28 cellular contexts compared by ENCODE assay signal in genomic region chr5:170144286-170145023, GRCh38. TPM values are rescaled to one million over a fixed set of nuclear protein-coding genes. Genes with fewer than 3 reads are reported as not detected.
"Had no signal": no experiment of that assay in that cellular context is flagged by ENCODE, and none has a peak within 500 bp of the region (broad histone marks: within the 10 kb centered on the region; RNA-seq: fewer than 3 reads in every experiment).

No MANE protein-coding gene starts in this region.

- H3K9me3 ChIP-seq: SJCRH30, SK-N-SH had no signal

- H3K4me3 Mint-ChIP-seq: activated CD4-positive, alpha-beta memory T cell treated with anti-CD3 and anti-CD28 coated beads for 36 hours; activated CD4-positive, alpha-beta T cell treated with anti-CD3 and anti-CD28 coated beads, Interleukin-2, amount 10 ng/mL, durations not matched to agents 7 days and 5 days; activated naive CD8-positive, alpha-beta T cell treated with anti-CD3 and anti-CD28 coated beads, Interleukin-2, amount 50 U/mL, for 24 hours; activated T-cell treated with anti-CD3 and anti-CD28 coated beads, Interleukin-2, amount 50 U/mL, for 24 hours; activated T-helper 1 cell treated with anti-CD3 and anti-CD28 coated beads, Interleukin-12 subunit alpha, Interleukin-12 subunit beta, Interleukin-2, Interleukin-4 antibody, amounts not matched to agents 30 ng/mL and 10 ng/mL and 1 ng/mL, durations not matched to agents 14 hours and 24 hours and 36 hours; brain had no signal

- H3K9me3 Mint-ChIP-seq: activated CD4-positive, alpha-beta memory T cell treated with anti-CD3 and anti-CD28 coated beads for 36 hours; activated CD4-positive, alpha-beta T cell treated with anti-CD3 and anti-CD28 coated beads, Interleukin-2, amount 10 ng/mL, durations not matched to agents 7 days and 5 days; activated naive CD4-positive, alpha-beta T cell treated with anti-CD3 and anti-CD28 coated beads, Interleukin-2, amount 50 U/mL, for 72 hours; activated naive CD8-positive, alpha-beta T cell treated with anti-CD3 and anti-CD28 coated beads, Interleukin-2, amount 50 U/mL, for 24 hours; activated T-cell treated with anti-CD3 and anti-CD28 coated beads, Interleukin-2, amount 50 U/mL, for 24 hours; activated T-helper 1 cell treated with anti-CD3 and anti-CD28 coated beads, Interleukin-12 subunit alpha, Interleukin-12 subunit beta, Interleukin-2, Interleukin-4 antibody, amounts not matched to agents 30 ng/mL and 10 ng/mL and 1 ng/mL, durations not matched to agents 14 hours and 24 hours and 36 hours had no signal

- H3K4me1 Mint-ChIP-seq: activated CD4-positive, alpha-beta T cell treated with anti-CD3 and anti-CD28 coated beads, Interleukin-2, amount 10 ng/mL, durations not matched to agents 7 days and 5 days; activated naive CD8-positive, alpha-beta T cell treated with anti-CD3 and anti-CD28 coated beads, Interleukin-2, amount 50 U/mL, for 24 hours had no signal

- DNase-seq: activated CD4-positive, alpha-beta memory T cell treated with anti-CD3 and anti-CD28 coated beads for 36 hours; activated CD4-positive, alpha-beta T cell treated with anti-CD3 and anti-CD28 coated beads, Interleukin-2, amount 10 ng/mL, durations not matched to agents 7 days and 5 days; activated CD4-positive, CD25-positive, alpha-beta regulatory T cell; activated effector memory CD4-positive, alpha-beta T cell treated with Interleukin-2 at 50 U/mL for 16 hours; activated naive CD4-positive, alpha-beta T cell treated with Interleukin-2 at 50 U/mL for 16 hours; activated naive CD8-positive, alpha-beta T cell treated with anti-CD3 and anti-CD28 coated beads, Interleukin-2, amount 50 U/mL, for 24 hours; activated T-cell treated with anti-CD3 and anti-CD28 coated beads, Interleukin-2, amount 50 U/mL, for 24 hours; amniotic stem cell; NCI-H1105 treated with DMSO at 0.1 percent for 48 hours; NCI-H1436 treated with DMSO at 0.1 percent for 48 hours; NCI-H187; NCI-H2081 treated with DMSO at 0.1 percent for 48 hours; NCI-H446; NCI-H524 treated with DMSO at 0.1 percent for 48 hours; RPMI8226; SJCRH30; SK-N-SH; T-helper 1 cell had no signal

- H3K27me3 Mint-ChIP-seq: activated T-cell treated with anti-CD3 and anti-CD28 coated beads, Interleukin-2, amount 50 U/mL, for 24 hours had no signal

- H3K36me3 ChIP-seq: cardiac muscle cell, SJCRH30 had no signal

- H3K36me3 Mint-ChIP-seq: activated CD4-positive, alpha-beta memory T cell treated with anti-CD3 and anti-CD28 coated beads for 36 hours; activated naive CD4-positive, alpha-beta T cell treated with anti-CD3 and anti-CD28 coated beads, Interleukin-2, amount 50 U/mL, for 72 hours; brain had no signal

- H3K27ac Mint-ChIP-seq: activated CD4-positive, alpha-beta memory T cell treated with anti-CD3 and anti-CD28 coated beads for 36 hours; activated CD4-positive, alpha-beta T cell treated with anti-CD3 and anti-CD28 coated beads, Interleukin-2, amount 10 ng/mL, durations not matched to agents 7 days and 5 days; activated naive CD4-positive, alpha-beta T cell treated with anti-CD3 and anti-CD28 coated beads, Interleukin-2, amount 50 U/mL, for 72 hours; activated naive CD8-positive, alpha-beta T cell treated with anti-CD3 and anti-CD28 coated beads, Interleukin-2, amount 50 U/mL, for 24 hours; activated T-cell treated with anti-CD3 and anti-CD28 coated beads, Interleukin-2, amount 50 U/mL, for 24 hours; activated T-helper 1 cell treated with anti-CD3 and anti-CD28 coated beads, Interleukin-12 subunit alpha, Interleukin-12 subunit beta, Interleukin-2, Interleukin-4 antibody, amounts not matched to agents 30 ng/mL and 10 ng/mL and 1 ng/mL, durations not matched to agents 14 hours and 24 hours and 36 hours; brain had no signal

- H3K27ac ChIP-seq: cardiac muscle cell, SJCRH30, VCaP had no signal

- H3K27me3 ChIP-seq: cardiac muscle cell, SJCRH30 had no signal

- ATAC-seq: activated naive CD4-positive, alpha-beta T cell treated with anti-CD3 and anti-CD28 coated beads, Interleukin-2, amount 50 U/mL, for 72 hours; activated naive CD8-positive, alpha-beta T cell treated with anti-CD3 and anti-CD28 coated beads, Interleukin-2, amount 50 U/mL, for 24 hours; Right ventricle myocardium inferior had no signal

- H3K4me1 ChIP-seq: SJCRH30 had no signal

- H3K4me3 ChIP-seq: cardiac muscle cell, SJCRH30 had no signal

RNA-seq across cellular contexts. Expression of gene FOXI1, which starts 38.8 kb away (rescaled TPM):
- total RNA-seq: activated CD4-positive, alpha-beta memory T cell treated with anti-CD3 and anti-CD28 coated beads for 36 hours; activated CD4-positive, alpha-beta T cell treated with anti-CD3 and anti-CD28 coated beads, Interleukin-2, amount 10 ng/mL, durations not matched to agents 7 days and 5 days; activated CD8-positive, alpha-beta memory T cell treated with anti-CD3 and anti-CD28 coated beads for 36 hours; activated naive CD4-positive, alpha-beta T cell treated with anti-CD3 and anti-CD28 coated beads, Interleukin-2, amount 50 U/mL, for 72 hours; activated T-helper 1 cell treated with anti-CD3 and anti-CD28 coated beads, Interleukin-12 subunit alpha, Interleukin-12 subunit beta, Interleukin-2, Interleukin-4 antibody, amounts not matched to agents 30 ng/mL and 10 ng/mL and 1 ng/mL, durations not matched to agents 14 hours and 24 hours and 36 hours; astrocyte; cardiac muscle cell; OCI-LY7; Right ventricle myocardium inferior; SJCRH30; T-helper 2 cell treated with Interferon-gamma antibody and Interleukin-4, amounts not matched to agents 100 ng/mL and 5 ng/mL, for 36 hours had no signal
